Comparison of ENCODE assay signal across 8 cellular contexts in the genomic region with DNA sequence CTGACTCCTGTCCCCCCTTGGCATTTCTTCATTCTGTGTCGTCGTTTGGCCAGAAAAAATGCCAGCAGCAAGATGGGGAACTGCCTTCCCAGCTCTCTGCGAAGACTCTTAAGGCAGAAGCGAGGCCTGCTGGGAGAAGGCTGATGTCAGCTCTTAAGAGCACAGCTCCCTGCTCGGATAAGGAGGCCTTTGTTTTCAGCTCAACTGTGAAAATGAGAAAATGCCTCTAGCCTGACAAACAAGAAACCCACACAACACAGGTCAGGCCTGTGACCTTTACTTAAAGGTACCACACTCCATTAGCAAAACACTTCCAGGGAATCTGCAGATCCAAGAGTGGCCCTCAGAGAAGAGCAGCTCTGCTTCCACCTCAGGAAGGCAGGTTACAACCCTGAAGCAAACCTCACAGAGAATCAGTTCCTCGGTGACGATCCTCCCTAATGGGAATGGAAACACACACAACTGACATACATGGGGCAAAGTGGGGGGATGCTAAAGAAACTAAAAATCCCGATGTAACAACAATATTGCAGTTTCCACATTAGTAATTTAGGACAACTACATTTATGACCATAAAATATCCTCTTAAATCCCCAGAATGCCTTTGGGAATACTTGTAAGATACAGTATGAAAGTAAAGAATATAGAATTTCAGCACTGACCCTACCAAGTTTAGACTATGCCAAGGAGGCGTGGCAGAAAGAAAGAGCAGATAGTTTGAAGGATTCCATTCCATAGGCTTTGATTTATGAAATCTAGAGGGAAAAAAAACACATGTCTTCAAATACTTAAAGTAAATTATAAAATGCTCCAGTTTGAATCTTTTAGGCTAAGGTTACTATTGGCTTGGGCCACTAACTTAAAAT.
DNase-seq lines count a peak whose midpoint lies in the region; TF ChIP-seq lines count a peak whose summit lies in the region.

No MANE protein-coding gene starts in this region.

- H3K4me3 ChIP-seq in cardiac fibroblast (replicated peaks in 1 of 2; ENCODE audit: low read depth in 2 of 2, low read length in 2 of 2) (no peak overlapping the region), subcutaneous abdominal adipose tissue (ENCODE audit: low read depth in 1 of 5, low read length in 5 of 5) (peak overlapping the region in 2 of 5 donors; percentile 23 to 34)

- H3K27ac ChIP-seq in layer of hippocampus (ENCODE audit: low read depth, low read length) (peak overlapping the region; percentile 90), subcutaneous abdominal adipose tissue (ENCODE audit: low read depth, low read length) (peak overlapping the region; percentile 79)

- DNase-seq in NCI-H2107 treated with DMSO at 0.1 percent for 48 hours (lab: John Stamatoyannopoulos, UW; ENCODE audit: unreplicated experiment) = peak; percentile 24
- DNase-seq in NCI-H2107 (lab: John Stamatoyannopoulos, UW) = no peak
- peak; percentile 82 to 93 for DNase-seq in cardiac fibroblast (ENCODE audit: low read depth in 2 of 2)
- DNase-seq in NOMO-1 treated with dmso at 0.1 percent for 144 hours (lab: John Stamatoyannopoulos, UW; ENCODE audit: unreplicated experiment) = no peak
- no peak for DNase-seq in GM19238 (ENCODE audit: insufficient read length, low spot score)
- no peak for DNase-seq in NCI-H1092 treated with DMSO at 0.1 percent for 48 hours (lab: John Stamatoyannopoulos, UW)

- H3K27me3 ChIP-seq in layer of hippocampus (ENCODE audit: control insufficient read depth, insufficient read depth, low read length) (no peaks in the 10 kb centered on the region), subcutaneous abdominal adipose tissue (ENCODE audit: control insufficient read depth in 5 of 5, insufficient read depth in 4 of 5, low read length in 5 of 5) (no peaks in the 10 kb centered on the region)

- H3K9me3 ChIP-seq in subcutaneous abdominal adipose tissue (ENCODE audit: control insufficient read depth in 5 of 5, low read length in 5 of 5) = no peaks in the 10 kb centered on the region

- H3K36me3 ChIP-seq in subcutaneous abdominal adipose tissue (ENCODE audit: control insufficient read depth in 5 of 5, insufficient read depth in 5 of 5, low read length in 5 of 5) = peaks cover 0 to 4% (median 0%) of the 10 kb centered on the region in 5 donors

- peaks cover 17 to 63% (median 62%) of the 10 kb centered on the region in 5 donors for H3K4me1 ChIP-seq in subcutaneous abdominal adipose tissue (ENCODE audit: control insufficient read depth in 5 of 5, insufficient read depth in 5 of 5, low read length in 5 of 5)

- TF ChIP-seq CTCF in cardiac fibroblast (IDR thresholded peaks at IDR 0.05; ENCODE audit: low read depth, low read length) = no peak

- H3K9ac ChIP-seq in subcutaneous abdominal adipose tissue (ENCODE audit: low read length in 5 of 5) = peak overlapping the region in 3 of 5 donors; percentile 8 to 47 (median 45)

Comparison
In these comparisons a context has a peak if more than half of its experiments do, and no peak if none do; other contexts are left out.
1. DNase-seq: peak in NCI-H2107 treated with DMSO at 0.1 percent for 48 hours (single experiment) and cardiac fibroblast (2 of 2); none in NCI-H2107 (single experiment), NOMO-1 treated with dmso at 0.1 percent for 144 hours (single experiment), GM19238 (single experiment) and NCI-H1092 treated with DMSO at 0.1 percent for 48 hours (single experiment).